7 cellular contexts compared by ENCODE assay signal in the genomic region with DNA sequence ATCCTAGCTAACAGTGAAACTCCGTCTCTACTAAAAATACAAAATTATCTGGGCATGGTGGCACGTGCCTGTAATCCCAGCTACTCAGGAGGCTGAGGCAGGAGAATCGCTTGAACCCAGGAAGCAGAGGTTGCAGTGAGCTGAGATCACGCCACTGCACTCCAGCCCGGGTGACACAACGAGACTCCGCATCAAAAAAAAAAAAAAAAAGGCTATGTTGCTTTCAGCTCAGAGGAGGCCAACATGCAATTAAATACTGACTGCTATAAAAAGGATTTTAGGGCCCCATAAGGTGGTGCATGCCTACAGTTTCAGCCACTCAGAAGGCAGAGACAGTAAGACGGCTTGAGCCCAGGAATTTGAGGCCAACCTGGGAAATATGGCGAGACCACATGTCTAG. TPM values are rescaled to one million over a fixed set of nuclear protein-coding genes. Genes with fewer than 3 reads are reported as not detected.
DNase-seq lines count a peak whose midpoint lies in the region; ATAC-seq, FAIRE-seq and TF ChIP-seq lines count a peak whose summit lies in the region.
"Not testable (repeated sequence)": the region's sequence is repeated elsewhere in the genome, so short reads cannot be mapped to it uniquely, and the experiment has no call there.

No MANE protein-coding gene starts in this region.

- not testable (repeated sequence) for DNase-seq in CD8-positive, alpha-beta memory T cell; activated CD4-positive, alpha-beta memory T cell treated with anti-CD3 and anti-CD28 coated beads for 36 hours; GM12878 (ENCODE audit: low read depth, low spot score); memory B cell (ENCODE audit: low spot score in 2 of 2); stimulated activated effector memory CD8-positive, alpha-beta T cell treated with anti-CD3 and anti-CD28 coated beads, Interleukin-12 subunit alpha, Interleukin-12 subunit beta, amount 100 ng/mL, for 72 hours (ENCODE audit: low spot score in 2 of 2)
- DNase-seq in activated effector memory CD4-positive, alpha-beta T cell treated with anti-CD3 and anti-CD28 coated beads, Interleukin-2, amount 50 U/mL, for 16 hours = peak; percentile 46

- not testable (repeated sequence) for H3K36me3 ChIP-seq in CD8-positive, alpha-beta memory T cell (ENCODE audit: insufficient read depth, low read length); OCI-LY1 (ENCODE audit: insufficient read depth, low read length); GM12878 (ENCODE audit: control insufficient read depth in 2 of 2, insufficient read depth in 2 of 2, low read length in 1 of 2)

- not testable (repeated sequence) for H3K9ac ChIP-seq in OCI-LY1 (ENCODE audit: low read length); GM12878 (ENCODE audit: control insufficient read depth, insufficient read depth, low read length)

- H3F3A ChIP-seq in OCI-LY1 (ENCODE audit: insufficient read depth, low read length) = not testable (repeated sequence)

- FAIRE-seq in GM12878 (lab: Jason Lieb, UNC) = not testable (repeated sequence)

- not testable (repeated sequence) for TF ChIP-seq EP300 in GM12878 (IDR thresholded peaks at IDR 0.05; ENCODE audit: borderline replicate concordance in 1 of 2, control insufficient read depth in 1 of 2, low read depth in 2 of 2, low read length in 2 of 2)

- CTCF ChIA-PET in CD8-positive, alpha-beta memory T cell (lab: Charles Lee) = interaction anchor here (0.9 to 1.8 kb wide), 4 partner anchors 9 to 167 kb away, joined by 3 to 4 read pairs (median 3); a partner anchor contains a TSS
- CTCF ChIA-PET in activated CD4-positive, alpha-beta memory T cell treated with anti-CD3 and anti-CD28 coated beads for 36 hours (lab: Charles Lee) = interaction anchor here (0.7 kb wide), 1 partner anchor 84 kb away, joined by 3 read pairs; no protein-coding TSS in a partner anchor
- CTCF ChIA-PET in GM12878 (lab: Yijun Ruan, JAX) = interaction anchor here (1.3 to 2.2 kb wide), 5 partner anchors 10 to 55 kb away, joined by 3 to 7 read pairs (median 5); no protein-coding TSS in a partner anchor

- not testable (repeated sequence) for ATAC-seq in GM12878; memory B cell (ENCODE audit: low read depth)
- ATAC-seq in stimulated activated effector memory CD8-positive, alpha-beta T cell treated with anti-CD3 and anti-CD28 coated beads, Interleukin-12 subunit alpha, Interleukin-12 subunit beta, amount 100 ng/mL, for 72 hours = peak; percentile 50

- TF ChIP-seq RAD21 in GM12878 (IDR thresholded peaks at IDR 0.05; ENCODE audit: insufficient read depth, low read depth, low read length) = not testable (repeated sequence)

- WGBS in GM12878 (ENCODE audit: insufficient coverage, insufficient replicate concordance, low lambda C conversion rate, missing lambda C conversion rate) = 69% methylated on average over 6 of the region's 9 CpGs

- H3K4me1 ChIP-seq in CD8-positive, alpha-beta memory T cell (ENCODE audit: insufficient read depth, low read length) = peaks cover 28% of the 10 kb centered on the region
- peaks cover 52% of the 10 kb centered on the region for H3K4me1 ChIP-seq in OCI-LY1 (ENCODE audit: insufficient read depth, low read length, severe bottlenecking)
- H3K4me1 ChIP-seq in GM12878 (ENCODE audit: control insufficient read depth, insufficient read depth, low read length) = peaks cover 24% of the 10 kb centered on the region

- H3K9me3 ChIP-seq in CD8-positive, alpha-beta memory T cell (ENCODE audit: low read length); OCI-LY1 (ENCODE audit: low read length); GM12878 (replicated peaks; ENCODE audit: control insufficient read depth, insufficient read depth, low read length): not testable (repeated sequence)

- not testable (repeated sequence) for H4K20me1 ChIP-seq in OCI-LY1 (ENCODE audit: insufficient read depth, low read length); GM12878 (ENCODE audit: control insufficient read depth, insufficient read depth)

- not testable (repeated sequence) for H3K9me3 Mint-ChIP-seq in CD8-positive, alpha-beta memory T cell; activated CD4-positive, alpha-beta memory T cell treated with anti-CD3 and anti-CD28 coated beads for 36 hours; memory B cell; stimulated activated effector memory CD8-positive, alpha-beta T cell treated with anti-CD3 and anti-CD28 coated beads, Interleukin-12 subunit alpha, Interleukin-12 subunit beta, amount 100 ng/mL, for 72 hours

- H3K9me2 ChIP-seq in OCI-LY1 (ENCODE audit: low read depth, low read length) = not testable (repeated sequence)

- RAD21 ChIA-PET in GM12878 (lab: Charles Lee; ENCODE audit: unreplicated experiment) = interaction anchor here (0.7 to 4.3 kb wide), 6 partner anchors 13 to 91 kb away, joined by 3 to 37 read pairs (median 4); a partner anchor contains a TSS

- peak overlapping the region; percentile 4 to 95 (median 80) for H3K27ac Mint-ChIP-seq in CD8-positive, alpha-beta memory T cell
- peak overlapping the region; percentile 16 for H3K27ac Mint-ChIP-seq in activated CD4-positive, alpha-beta memory T cell treated with anti-CD3 and anti-CD28 coated beads for 36 hours
- H3K27ac Mint-ChIP-seq in memory B cell = peak overlapping the region; percentile 91
- H3K27ac Mint-ChIP-seq in stimulated activated effector memory CD8-positive, alpha-beta T cell treated with anti-CD3 and anti-CD28 coated beads, Interleukin-12 subunit alpha, Interleukin-12 subunit beta, amount 100 ng/mL, for 72 hours = peak overlapping the region; percentile 70

- SMC1A ChIA-PET in GM12878 (lab: Charles Lee; ENCODE audit: uncharacterized antibody, unreplicated experiment) = interaction anchor here (0.6 to 5.0 kb wide), 11 partner anchors 7 to 517 kb away, joined by 3 to 30 read pairs (median 7); a partner anchor contains a TSS

- intact Hi-C loops in activated CD4-positive, alpha-beta memory T cell treated with anti-CD3 and anti-CD28 coated beads for 36 hours (cut with micrococcal nuclease); GM12878 (cut with micrococcal nuclease; ENCODE audit: unreplicated experiment): not testable (repeated sequence)

- H3K79me2 ChIP-seq in OCI-LY1 (ENCODE audit: insufficient read depth, low read length) = peaks cover 84% of the 10 kb centered on the region
- H3K79me2 ChIP-seq in GM12878 (ENCODE audit: control insufficient read depth, insufficient read depth, low read length) = peaks cover 92% of the 10 kb centered on the region

- H3K4me2 ChIP-seq in OCI-LY1 (ENCODE audit: low read length) = peak overlapping the region; percentile 23; the same call in 1 of the 2 replicates
- H3K4me2 ChIP-seq in GM12878 (ENCODE audit: control insufficient read depth, insufficient read depth) = 0 out of 2 replicates have a peak overlapping the region, but pooled peaks have one; percentile 2

- H3K4me3 ChIP-seq in CD8-positive, alpha-beta memory T cell (ENCODE audit: low read length); OCI-LY1 (ENCODE audit: low read depth, low read length, poor library complexity, severe bottlenecking); GM12878: not testable (repeated sequence)

- H3K27me3 Mint-ChIP-seq in CD8-positive, alpha-beta memory T cell; activated CD4-positive, alpha-beta memory T cell treated with anti-CD3 and anti-CD28 coated beads for 36 hours; memory B cell: not testable (repeated sequence)

- peaks cover 0 to 21% (median 5%) of the 10 kb centered on the region in 3 donors for H3K36me3 Mint-ChIP-seq in CD8-positive, alpha-beta memory T cell
- H3K36me3 Mint-ChIP-seq in activated CD4-positive, alpha-beta memory T cell treated with anti-CD3 and anti-CD28 coated beads for 36 hours; memory B cell: not testable (repeated sequence)
- peaks cover 32% of the 10 kb centered on the region for H3K36me3 Mint-ChIP-seq in stimulated activated effector memory CD8-positive, alpha-beta T cell treated with anti-CD3 and anti-CD28 coated beads, Interleukin-12 subunit alpha, Interleukin-12 subunit beta, amount 100 ng/mL, for 72 hours

- not testable (repeated sequence) for H3K27ac ChIP-seq in CD8-positive, alpha-beta memory T cell (ENCODE audit: low read depth, low read length)
- H3K27ac ChIP-seq in OCI-LY1 (ENCODE audit: low read depth, low read length, poor library complexity, severe bottlenecking) = peak overlapping the region; percentile 34
- peak overlapping the region; percentile 68; the same call in 1 of the 2 replicates for H3K27ac ChIP-seq in GM12878 (ENCODE audit: control insufficient read depth, insufficient read depth)

- POLR2A ChIA-PET in CD8-positive, alpha-beta memory T cell (lab: Charles Lee) = not testable (repeated sequence)
- POLR2A ChIA-PET in activated CD4-positive, alpha-beta memory T cell treated with anti-CD3 and anti-CD28 coated beads for 36 hours (lab: Charles Lee) = interaction anchor here (0.6 kb wide), 2 partner anchors 99 to 357 kb away, joined by 3 read pairs; no protein-coding TSS in a partner anchor
- POLR2A ChIA-PET in GM12878 (lab: Charles Lee) = interaction anchor here (0.8 to 8.1 kb wide), 3 partner anchors 12 to 33 kb away, joined by 3 to 86 read pairs (median 3); a partner anchor contains a TSS

- not testable (repeated sequence) for BruUV-seq in GM12878 (replicated peaks; lab: Mats Ljungman, UMichigan)

- not testable (repeated sequence) for TF ChIP-seq POLR2A in GM12878 (IDR thresholded peaks at IDR 0.05; ENCODE audit: low read depth, low read length)

- peak overlapping the region; percentile 14 to 81 (median 52) for H3K4me3 Mint-ChIP-seq in CD8-positive, alpha-beta memory T cell
- H3K4me3 Mint-ChIP-seq in activated CD4-positive, alpha-beta memory T cell treated with anti-CD3 and anti-CD28 coated beads for 36 hours = not testable (repeated sequence)
- H3K4me3 Mint-ChIP-seq in memory B cell = peak overlapping the region; percentile 45
- peak overlapping the region; percentile 21 for H3K4me3 Mint-ChIP-seq in stimulated activated effector memory CD8-positive, alpha-beta T cell treated with anti-CD3 and anti-CD28 coated beads, Interleukin-12 subunit alpha, Interleukin-12 subunit beta, amount 100 ng/mL, for 72 hours

- not testable (repeated sequence) for H3K27me3 ChIP-seq in CD8-positive, alpha-beta memory T cell (ENCODE audit: insufficient read depth, low read length, poor library complexity, severe bottlenecking); OCI-LY1 (ENCODE audit: insufficient read depth, low read length); GM12878 (replicated peaks in 1 of 2; ENCODE audit: control insufficient read depth in 2 of 2, insufficient read depth in 2 of 2, low read length in 1 of 2)

- not testable (repeated sequence) for H2AFZ ChIP-seq in OCI-LY1 (ENCODE audit: low read length); GM12878 (ENCODE audit: control insufficient read depth, low read depth, low read length)

- in situ Hi-C loops in GM12878 (cut with MboI) = loop anchor here (25.0 kb wide), 1 partner anchor 1309 kb away; no protein-coding TSS in a partner anchor

- H3K4me1 Mint-ChIP-seq in CD8-positive, alpha-beta memory T cell = peaks cover 33 to 37% (median 35%) of the 10 kb centered on the region in 3 donors
- peaks cover 22% of the 10 kb centered on the region for H3K4me1 Mint-ChIP-seq in activated CD4-positive, alpha-beta memory T cell treated with anti-CD3 and anti-CD28 coated beads for 36 hours (ENCODE audit: low read depth)
- peaks cover 22% of the 10 kb centered on the region for H3K4me1 Mint-ChIP-seq in memory B cell
- H3K4me1 Mint-ChIP-seq in stimulated activated effector memory CD8-positive, alpha-beta T cell treated with anti-CD3 and anti-CD28 coated beads, Interleukin-12 subunit alpha, Interleukin-12 subunit beta, amount 100 ng/mL, for 72 hours = peaks cover 33% of the 10 kb centered on the region

- not testable (repeated sequence) for TF ChIP-seq CTCF in OCI-LY1 (IDR thresholded peaks at IDR 0.05; ENCODE audit: low read length); GM12878 (IDR thresholded peaks at IDR 0.05 in 2 of 3, conservative IDR thresholded peaks at IDR 0.05 in 1 of 3; ENCODE audit: control insufficient read depth in 2 of 3, extremely low read depth in 1 of 3, insufficient read depth in 1 of 3, low read depth in 3 of 3, low read length in 3 of 3)

RNA-seq across cellular contexts. Expression of a gene that starts 13.4 kb away (rescaled TPM):
- 10 to 100 TPM; 47.2 to 54.3 TPM for total RNA-seq in CD8-positive, alpha-beta memory T cell
- polyA plus RNA-seq in CD8-positive, alpha-beta memory T cell = 21.5 TPM
- 10 to 100 TPM; 39.9 to 41.3 TPM for total RNA-seq in activated CD4-positive, alpha-beta memory T cell treated with anti-CD3 and anti-CD28 coated beads for 36 hours
- total RNA-seq in GM12878 (2013; cell fraction: nucleolus; rRNA removed) = 602 and 632 TPM in 2 replicates
- total RNA-seq in GM12878 (2014; rRNA removed) (54.4 and 60.5 TPM in 2 replicates), GM12878 (2014; rRNA removed; fragmentation: Illumina TruSeq; extraction: Trizol) (81.8 and 87.2 TPM in 2 replicates), GM12878 (2021) (46.7 and 50.1 TPM in 2 replicates)
- polyA plus RNA-seq in GM12878 (2011; ENCODE audit: low read depth) = 10.2 TPM
- polyA plus RNA-seq in GM12878 (2011; rRNA removed) (65.3 and 97.9 TPM in 2 replicates), GM12878 (2014; fragmentation: Illumina TruSeq; extraction: Trizol) (39.3 and 49.0 TPM in 2 replicates), GM12878 (2014; fragmentation: Nextera tagmentation; extraction: Ambion mirVana) (10 to 100 TPM; 14.2 to 15.4 TPM), GM12878 (2014; rRNA removed) (28.5 and 28.8 TPM in 2 replicates), GM12878 (2016; fragmentation: Nextera tagmentation; extraction: Ambion mirVana) (10 to 100 TPM; 21.6 to 26.8 TPM)
- 23.4 and 27.1 TPM in 2 replicates for polyA plus RNA-seq in GM12878 (2011; cell fraction: cytosol; rRNA removed)
- 56.4 and 58.1 TPM in 2 replicates for polyA plus RNA-seq in GM12878 (2011; cell fraction: nucleus; rRNA removed)
- 23.2 and 28.0 TPM in 2 replicates for polyA plus RNA-seq in GM12878 (2012)
- 188 and 229 TPM in 2 replicates for polyA minus RNA-seq in GM12878 (2011; rRNA and poly(A)+ RNA removed)
- polyA minus RNA-seq in GM12878 (2011; cell fraction: cytosol; rRNA and poly(A)+ RNA removed) = 42.9 and 49.6 TPM in 2 replicates
- 120 and 185 TPM in 2 replicates for polyA minus RNA-seq in GM12878 (2011; cell fraction: nucleus; rRNA and poly(A)+ RNA removed)

Comparison
In these comparisons a context has a peak if more than half of its experiments do, and no peak if none do; other contexts are left out.
1. H3K27ac Mint-ChIP-seq: peak in every context shown above with its lines; median percentile 91 in memory B cell; 80 in CD8-positive, alpha-beta memory T cell; 70 in stimulated activated effector memory CD8-positive, alpha-beta T cell treated with anti-CD3 and anti-CD28 coated beads, Interleukin-12 subunit alpha, Interleukin-12 subunit beta, amount 100 ng/mL, for 72 hours; 16 in activated CD4-positive, alpha-beta memory T cell treated with anti-CD3 and anti-CD28 coated beads for 36 hours.